ENCODE assay signal across 21 cellular contexts in the genomic region with DNA sequence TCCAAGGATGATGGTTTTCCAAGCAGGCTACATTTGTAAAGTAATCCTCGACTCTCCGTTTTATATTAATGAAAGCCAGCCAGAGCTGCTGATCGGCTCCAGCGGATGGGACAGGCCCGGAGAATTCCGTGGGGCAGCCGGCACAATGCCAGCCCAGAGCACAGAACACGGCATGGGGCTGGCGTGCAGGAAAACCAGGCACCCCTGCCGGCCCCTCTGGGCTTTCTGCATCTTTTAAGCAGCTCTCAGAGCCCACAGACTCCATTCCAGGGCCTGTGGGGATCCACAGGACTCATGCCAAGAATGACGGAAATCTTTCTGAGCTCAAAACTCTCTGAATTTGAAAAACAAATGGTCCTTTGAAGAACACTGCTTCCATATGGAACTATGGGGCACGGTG.
DNase-seq lines count a peak whose midpoint lies in the region; ATAC-seq and TF ChIP-seq lines count a peak whose summit lies in the region.
"Had no signal": no experiment of that assay in that cellular context is flagged by ENCODE, and none has a peak within 500 bp of the region (broad histone marks: within the 10 kb centered on the region; RNA-seq: fewer than 3 reads in every experiment).

No MANE protein-coding gene starts in this region.

- no peak overlapping the region for H3K18ac ChIP-seq in H9 (ENCODE audit: insufficient read length, low read depth, low read length)

- H4K91ac ChIP-seq in H9 (ENCODE audit: insufficient read length, low read depth, low read length), result no peak overlapping the region

- H3T11ph ChIP-seq in H9 (ENCODE audit: low read length), result no peak overlapping the region

- H3K9me3 ChIP-seq in H9 (ENCODE audit: control insufficient read depth, low read depth, low read length), result no peaks in the 10 kb centered on the region

- whole genome bisulfite sequencing in H9 (ENCODE audit: extremely low coverage, insufficient read length, low lambda C conversion rate), result no CpG with 5 or more reads among the region's 12 CpGs

- no peak overlapping the region for H3K27ac ChIP-seq in H9 (ENCODE audit: insufficient read length, low read depth, low read length)

- H4K20me1 ChIP-seq in H9 (ENCODE audit: control insufficient read depth, insufficient read depth, insufficient read length), result no peaks in the 10 kb centered on the region

- H2AK5ac ChIP-seq in H9 (ENCODE audit: insufficient read length, low read length), result no peak overlapping the region

- H4K8ac ChIP-seq in H9 (replicated peaks; ENCODE audit: insufficient read length, low read depth, low read length), result no peak overlapping the region

- H3K36me3 Mint-ChIP-seq in H9 (ENCODE audit: insufficient read depth in 1 of 3, low read depth in 3 of 3), result peaks cover 0 to 3% (median 0%) of the 10 kb centered on the region in 3 experiments; a peak in 3 of 7 replicates
- H3K36me3 Mint-ChIP-seq: activated naive CD8-positive, alpha-beta T cell; natural killer cell had no signal

- H2BK120ac ChIP-seq in H9 (ENCODE audit: low read depth, low read length, poor library complexity, severe bottlenecking), result no peak overlapping the region

- H2AFZ ChIP-seq in H9 (ENCODE audit: low read length), result no peak overlapping the region

- in situ Hi-C loops in astrocyte of the cerebellum (cut with HindIII; ENCODE audit: low sequenced_read_pairs), result no loop called here

- H2BK20ac ChIP-seq in H9 (ENCODE audit: low read depth, low read length, poor library complexity, severe bottlenecking), result no peak overlapping the region

- no peak for DNase-seq in H9
- DNase-seq in astrocyte of the cerebellum (ENCODE audit: low read depth), result peak; percentile 72
- peak; percentile 5 to 18 for DNase-seq in foreskin fibroblast
- DNase-seq in sciatic nerve (ENCODE audit: low spot score), result peak; percentile 69
- DNase-seq in RKO (ENCODE audit: low spot score), result no peak
- no peak for DNase-seq in midbrain (lab: John Stamatoyannopoulos, UW)
- no peak for DNase-seq in NCI-H1092 (lab: John Stamatoyannopoulos, UW)
- DNase-seq in T-helper 9 cell, result no peak
- DNase-seq: COR-L47; natural killer cell; NCI-H1105 treated with DMSO at 0.1 percent for 48 hours; NCI-H2107; NCI-H510A; NK-92 treated with Interleukin-12 subunit alpha and Interleukin-12 subunit beta, amount 100 ng/mL, for 24 hours; stimulated activated CD4-positive, alpha-beta T cell treated with anti-CD3 and anti-CD28 coated beads, Interleukin-4, amount 100 ng/mL, for 1 hour; stimulated activated naive CD8-positive, alpha-beta T cell treated with anti-CD3 and anti-CD28 coated beads, Interleukin-15, Interleukin-2, amounts not matched to agents 100 U/mL and 50 U/mL, for 24 hours; SW 1271 had no signal

- no peaks in the 10 kb centered on the region for H3K23me2 ChIP-seq in H9 (ENCODE audit: insufficient read length, low read depth, low read length, poor library complexity, severe bottlenecking)

- H3K4me3 Mint-ChIP-seq in H9, result peak overlapping the region in 1 of 2 experiments; percentile 62; a peak in 1 of 5 replicates
- H3K4me3 Mint-ChIP-seq: activated naive CD8-positive, alpha-beta T cell; activated T-helper 1 cell treated with anti-CD3 and anti-CD28 coated beads, Interleukin-12 subunit alpha, Interleukin-12 subunit beta, Interleukin-2, Interleukin-4 antibody, amounts not matched to agents 30 ng/mL and 10 ng/mL and 1 ng/mL, durations not matched to agents 14 hours and 24 hours and 36 hours; natural killer cell had no signal

- no peaks in the 10 kb centered on the region for H3K9me3 Mint-ChIP-seq in H9
- H3K9me3 Mint-ChIP-seq: activated T-helper 1 cell treated with anti-CD3 and anti-CD28 coated beads, Interleukin-12 subunit alpha, Interleukin-12 subunit beta, Interleukin-2, Interleukin-4 antibody, amounts not matched to agents 30 ng/mL and 10 ng/mL and 1 ng/mL, durations not matched to agents 14 hours and 24 hours and 36 hours; natural killer cell had no signal

- no peak overlapping the region for H4K5ac ChIP-seq in H9 (ENCODE audit: insufficient read length, low read depth, low read length)

- no peak overlapping the region for H3K9ac ChIP-seq in H9 (ENCODE audit: extremely low read depth, insufficient read length, low read length)

- peaks cover 45 to 51% of the 10 kb centered on the region in 2 experiments for H3K4me1 Mint-ChIP-seq in H9
- H3K4me1 Mint-ChIP-seq: natural killer cell had no signal

- peak overlapping the region in 2 of 3 experiments; percentile 9 to 63; a peak in 3 of 7 replicates for H3K27ac Mint-ChIP-seq in H9
- H3K27ac Mint-ChIP-seq: activated naive CD8-positive, alpha-beta T cell; activated T-helper 1 cell treated with anti-CD3 and anti-CD28 coated beads, Interleukin-12 subunit alpha, Interleukin-12 subunit beta, Interleukin-2, Interleukin-4 antibody, amounts not matched to agents 30 ng/mL and 10 ng/mL and 1 ng/mL, durations not matched to agents 14 hours and 24 hours and 36 hours; natural killer cell had no signal

- ATAC-seq in sciatic nerve, result peak; percentile 44
- ATAC-seq: natural killer cell; Panc1; stimulated activated naive CD8-positive, alpha-beta T cell treated with anti-CD3 and anti-CD28 coated beads, Interleukin-15, Interleukin-2, amounts not matched to agents 100 U/mL and 50 U/mL, for 24 hours had no signal

- no peak overlapping the region for H3K4ac ChIP-seq in H9 (ENCODE audit: low read depth, low read length)

- intact Hi-C loops in sciatic nerve (cut with DNase I), result no loop called here

- no peak overlapping the region for H3K23ac ChIP-seq in H9 (ENCODE audit: insufficient read length, low read depth, low read length)

- H3K4me1 ChIP-seq in H9 (ENCODE audit: insufficient read depth, low read length), result peaks cover 23% of the 10 kb centered on the region

- no peaks in the 10 kb centered on the region for H3K79me1 ChIP-seq in H9 (ENCODE audit: insufficient read depth, low read depth, low read length, poor library complexity, severe bottlenecking)

- H3K56ac ChIP-seq in H9 (ENCODE audit: insufficient read length, low read depth, low read length), result no peak overlapping the region

- H2BK15ac ChIP-seq in H9 (ENCODE audit: low read depth, low read length), result no peak overlapping the region

- TF ChIP-seq CTCF in H9 (conservative IDR thresholded peaks at IDR 0.05), result no peak
- TF ChIP-seq CTCF in astrocyte of the cerebellum (IDR thresholded peaks at IDR 0.05; ENCODE audit: low read depth, low read length, missing control alignments), result no peak
- no peak for TF ChIP-seq CTCF in foreskin fibroblast (IDR thresholded peaks at IDR 0.05; ENCODE audit: low read depth, low read length)

- no peaks in the 10 kb centered on the region for H3K27me3 ChIP-seq in H9 (ENCODE audit: insufficient read depth, low read length)
- H3K27me3 ChIP-seq: tibial nerve had no signal

- H3K79me2 ChIP-seq in H9 (ENCODE audit: insufficient read depth, low read length), result 0 out of 2 replicates have a peak, but pooled peaks cover under 1% of the 10 kb centered on the region

- H3K4me2 ChIP-seq in H9 (ENCODE audit: insufficient read depth, insufficient read length, low read length), result no peak overlapping the region

- no peaks in the 10 kb centered on the region; the same call in 1 of the 2 replicates for H3K27me3 Mint-ChIP-seq in H9 (ENCODE audit: low read depth)

- H3K14ac ChIP-seq in H9 (ENCODE audit: insufficient read depth, low read length), result no peak overlapping the region

- H2BK12ac ChIP-seq in H9 (ENCODE audit: insufficient read length, low read depth, low read length), result no peak overlapping the region

- H2BK5ac ChIP-seq in H9 (ENCODE audit: insufficient read length, low read length), result no peak overlapping the region

- H3K4me3 ChIP-seq in astrocyte of the cerebellum (ENCODE audit: low read depth, low read length) (no peak overlapping the region), foreskin fibroblast (ENCODE audit: low read depth in 1 of 2, low read length in 2 of 2) (no peak overlapping the region)

Comparison
In these comparisons a context has a peak if more than half of its experiments do, and no peak if none do; other contexts are left out.
1. DNase-seq: peak in astrocyte of the cerebellum (single experiment), foreskin fibroblast (2 of 2) and sciatic nerve (single experiment); none in H9 (single experiment), RKO (single experiment), midbrain (single experiment), NCI-H1092 (single experiment) and T-helper 9 cell (single experiment).